Comparison of ENCODE assay signal across 10 cellular contexts in the genomic region with DNA sequence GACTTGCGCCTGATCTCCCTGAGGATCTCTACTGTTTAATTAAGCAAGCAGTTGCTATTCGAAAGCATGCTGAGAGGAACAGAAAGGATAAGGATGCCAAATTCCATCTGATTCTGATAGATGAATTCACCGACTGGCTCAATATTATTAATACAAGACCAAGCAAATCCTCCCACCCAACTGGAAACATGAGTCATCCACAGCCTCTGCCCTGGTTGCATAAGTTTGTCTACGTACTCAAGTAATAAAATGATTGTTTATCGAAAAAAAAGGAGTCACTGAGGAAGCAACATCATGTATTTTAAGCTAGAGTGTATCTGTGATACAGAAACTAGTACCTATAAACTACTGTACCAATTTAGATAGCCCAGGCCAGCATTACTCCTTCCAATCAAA. TPM values are rescaled to one million over a fixed set of nuclear protein-coding genes. Genes with fewer than 3 reads are reported as not detected.
DNase-seq lines count a peak whose midpoint lies in the region; ATAC-seq and TF ChIP-seq lines count a peak whose summit lies in the region.
"Had no signal": no experiment of that assay in that cellular context is flagged by ENCODE, and none has a peak within 500 bp of the region (broad histone marks: within the 10 kb centered on the region; RNA-seq: fewer than 3 reads in every experiment).

No MANE protein-coding gene starts in this region.

- no TSS peak for BruUV-seq in MCF 10A (replicated peaks; lab: Mats Ljungman, UMichigan)

- intact Hi-C loops in MCF 10A (cut with micrococcal nuclease) (no loop called here), lower leg skin (cut with DNase I; ENCODE audit: low total_unique reads) (no loop called here)

- H3K9me3 Mint-ChIP-seq in MCF 10A (ENCODE audit: unreplicated experiment) = no peaks in the 10 kb centered on the region
- H3K9me3 Mint-ChIP-seq in activated T-cell treated with anti-CD3 and anti-CD28 coated beads, Interleukin-2, amount 50 U/mL, for 4 hours = no peaks in the 10 kb centered on the region
- H3K9me3 Mint-ChIP-seq in activated naive CD4-positive, alpha-beta T cell treated with anti-CD3 and anti-CD28 coated beads, Interleukin-2, amount 10 ng/mL, durations not matched to agents 7 days and 5 days = no peaks in the 10 kb centered on the region

- ATAC-seq in activated T-cell treated with anti-CD3 and anti-CD28 coated beads, Interleukin-2, amount 50 U/mL, for 4 hours = no peak

- POLR2A ChIA-PET in MCF 10A (lab: Yijun Ruan, JAX) = interaction anchor here (0.7 to 8.0 kb wide), 13 partner anchors 9 to 183 kb away, joined by 3 to 144 read pairs (median 4); a partner anchor contains a TSS

- H3K27ac Mint-ChIP-seq in MCF 10A (ENCODE audit: low read depth, unreplicated experiment) = peak overlapping the region; percentile 49
- H3K27ac Mint-ChIP-seq in activated naive CD4-positive, alpha-beta T cell treated with anti-CD3 and anti-CD28 coated beads, Interleukin-2, amount 10 ng/mL, durations not matched to agents 7 days and 5 days = no peak overlapping the region

- in situ Hi-C loops in ACHN (cut with HindIII; ENCODE audit: low pct_ligation_motif_present, low pct_unique_long_range_greater_than_20kb, low sequenced_read_pairs) = no loop called here

- H3K4me3 ChIP-seq in lower leg skin (ENCODE audit: low read depth, poor library complexity, severe bottlenecking) = no peak overlapping the region

- H3K36me3 Mint-ChIP-seq in MCF 10A (ENCODE audit: insufficient read depth, unreplicated experiment) = no peaks in the 10 kb centered on the region
- H3K36me3 Mint-ChIP-seq in activated T-cell treated with anti-CD3 and anti-CD28 coated beads, Interleukin-2, amount 50 U/mL, for 4 hours (ENCODE audit: insufficient read depth) = peaks cover 4% of the 10 kb centered on the region
- no peaks in the 10 kb centered on the region for H3K36me3 Mint-ChIP-seq in activated naive CD4-positive, alpha-beta T cell treated with anti-CD3 and anti-CD28 coated beads, Interleukin-2, amount 10 ng/mL, durations not matched to agents 7 days and 5 days

- peak; percentile 57 for DNase-seq in ACHN
- peak; percentile 68 for DNase-seq in HT-29 (ENCODE audit: low spot score)
- DNase-seq in MCF 10A (ENCODE audit: unreplicated experiment) = peak; percentile 77
- peak; percentile 62 to 70 for DNase-seq in lower leg skin (ENCODE audit: low spot score in 2 of 2)
- DNase-seq in activated T-cell treated with anti-CD3 and anti-CD28 coated beads, Interleukin-2, amount 50 U/mL, for 4 hours = no peak
- DNase-seq in activated naive CD4-positive, alpha-beta T cell treated with anti-CD3 and anti-CD28 coated beads, Interleukin-2, amount 10 ng/mL, durations not matched to agents 7 days and 5 days = no peak
- DNase-seq in 8988T = no peak
- DNase-seq in NCI-H446 treated with DMSO at 0.1 percent for 48 hours (lab: John Stamatoyannopoulos, UW) = no peak
- DNase-seq: DMS79; stimulated activated CD4-positive, alpha-beta T cell treated with anti-CD3 and anti-CD28 coated beads, Interleukin-4, amount 100 ng/mL, for 24 hours had no signal

- no peak overlapping the region for H3K4me3 Mint-ChIP-seq in MCF 10A (ENCODE audit: unreplicated experiment)
- H3K4me3 Mint-ChIP-seq in activated T-cell treated with anti-CD3 and anti-CD28 coated beads, Interleukin-2, amount 50 U/mL, for 4 hours = no peak overlapping the region
- H3K4me3 Mint-ChIP-seq in activated naive CD4-positive, alpha-beta T cell treated with anti-CD3 and anti-CD28 coated beads, Interleukin-2, amount 10 ng/mL, durations not matched to agents 7 days and 5 days = no peak overlapping the region

- peaks cover 24% of the 10 kb centered on the region for H3K4me1 Mint-ChIP-seq in MCF 10A (ENCODE audit: insufficient read depth, unreplicated experiment)
- H3K4me1 Mint-ChIP-seq in activated T-cell treated with anti-CD3 and anti-CD28 coated beads, Interleukin-2, amount 50 U/mL, for 4 hours (ENCODE audit: low read depth) = peaks cover 45% of the 10 kb centered on the region
- H3K4me1 Mint-ChIP-seq in activated naive CD4-positive, alpha-beta T cell treated with anti-CD3 and anti-CD28 coated beads, Interleukin-2, amount 10 ng/mL, durations not matched to agents 7 days and 5 days = peaks cover 7% of the 10 kb centered on the region

- 15 to 17% methylated on average over 5 of the region's 5 CpGs for WGBS in lower leg skin, 2 donors

- TF ChIP-seq POLR2A in lower leg skin (IDR thresholded peaks at IDR 0.05) = no peak

- H3K27me3 Mint-ChIP-seq in MCF 10A (ENCODE audit: insufficient read depth, unreplicated experiment) = no peaks in the 10 kb centered on the region
- no peaks in the 10 kb centered on the region for H3K27me3 Mint-ChIP-seq in activated T-cell treated with anti-CD3 and anti-CD28 coated beads, Interleukin-2, amount 50 U/mL, for 4 hours (ENCODE audit: low read depth)
- no peaks in the 10 kb centered on the region for H3K27me3 Mint-ChIP-seq in activated naive CD4-positive, alpha-beta T cell treated with anti-CD3 and anti-CD28 coated beads, Interleukin-2, amount 10 ng/mL, durations not matched to agents 7 days and 5 days

- CTCF ChIA-PET in MCF 10A (lab: Yijun Ruan, JAX) = interaction anchor here (0.6 to 6.7 kb wide), 7 partner anchors 16 to 98 kb away, joined by 3 to 38 read pairs (median 3); a partner anchor contains a TSS
- CTCF ChIA-PET in activated naive CD4-positive, alpha-beta T cell treated with anti-CD3 and anti-CD28 coated beads, Interleukin-2, amount 10 ng/mL, durations not matched to agents 7 days and 5 days (lab: Charles Lee) = no interaction called here

- TF ChIP-seq CTCF in MCF 10A (IDR thresholded peaks at IDR 0.05; ENCODE audit: unreplicated experiment) = no peak
- no peak for TF ChIP-seq CTCF in lower leg skin (IDR thresholded peaks at IDR 0.05)

RNA-seq across cellular contexts. Expression of a gene that starts 26.0 kb away (rescaled TPM):
- total RNA-seq in HT-29 (2014; rRNA removed; shearing (Covaris generic)) = 6.6 and 10.2 TPM in 2 replicates
- total RNA-seq in MCF 10A (2022) (19.6 and 19.7 TPM in 2 replicates), lower leg skin (10 to 100 TPM; 23.2 to 31.1 (median 27.9) TPM)
- total RNA-seq in activated T-cell treated with anti-CD3 and anti-CD28 coated beads, Interleukin-2, amount 50 U/mL, for 4 hours = 10 to 100 TPM; 12.5 to 15.4 (median 13.2) TPM

RNA-seq across cellular contexts. Expression of a gene that starts 39.3 kb away (rescaled TPM):
- total RNA-seq in HT-29 (2014; rRNA removed; shearing (Covaris generic)) = 2.8 and 4.7 TPM in 2 replicates
- total RNA-seq in MCF 10A (2022) (13.0 and 13.6 TPM in 2 replicates), lower leg skin (10 to 100 TPM in 3 of 4 donors, 1 to 10 TPM in 1; 8.5 to 15.0 (median 12.9) TPM)
- 10 to 100 TPM in 1 of 3 donors, 1 to 10 TPM in 2; 9.8 to 11.0 (median 9.9) TPM for total RNA-seq in activated T-cell treated with anti-CD3 and anti-CD28 coated beads, Interleukin-2, amount 50 U/mL, for 4 hours

Comparison
In these comparisons a context has a peak if more than half of its experiments do, and no peak if none do; other contexts are left out.
1. DNase-seq: peak in ACHN (single experiment), HT-29 (single experiment), MCF 10A (single experiment) and lower leg skin (2 of 2); none in activated T-cell treated with anti-CD3 and anti-CD28 coated beads, Interleukin-2, amount 50 U/mL, for 4 hours (single experiment), activated naive CD4-positive, alpha-beta T cell treated with anti-CD3 and anti-CD28 coated beads, Interleukin-2, amount 10 ng/mL, durations not matched to agents 7 days and 5 days (single experiment), 8988T (single experiment) and NCI-H446 treated with DMSO at 0.1 percent for 48 hours (single experiment).